8 cellular contexts compared by ENCODE assay signal in genomic region chr1:161021168-161021958, GRCh38. TPM values are rescaled to one million over a fixed set of nuclear protein-coding genes. Genes with fewer than 3 reads are reported as not detected.
DNase-seq lines count a peak whose midpoint lies in the region; ATAC-seq and TF ChIP-seq lines count a peak whose summit lies in the region.

No MANE protein-coding gene starts in this region.

- 0 out of 2 replicates have a peak, but pooled peaks cover 3% of the 10 kb centered on the region for H3F3A ChIP-seq in Loucy (ENCODE audit: low read depth)

- H3K79me2 ChIP-seq in Loucy (ENCODE audit: insufficient read depth, low read length), result peaks cover 29% of the 10 kb centered on the region; the same call in 1 of the 2 replicates

- H3K4me1 ChIP-seq in Loucy (ENCODE audit: insufficient read depth, low read length, poor library complexity, severe bottlenecking) (peaks cover 38% of the 10 kb centered on the region), tibial artery (peaks cover 0 to 20% (median 8%) of the 10 kb centered on the region in 4 donors)

- no peak for TF ChIP-seq CTCF in Loucy (conservative IDR thresholded peaks at IDR 0.05; ENCODE audit: low read length)
- TF ChIP-seq CTCF in omental fat pad (IDR thresholded peaks at IDR 0.05), result no peak
- TF ChIP-seq CTCF in tibial artery (IDR thresholded peaks at IDR 0.05), result no peak

- intact Hi-C loops in head of caudate nucleus (cut with DNase I) (no loop called here), tibial artery (cut with DNase I; ENCODE audit: low total_unique reads) (no loop called here)

- H4K20me1 ChIP-seq in Loucy (ENCODE audit: insufficient read depth, low read length, poor library complexity, severe bottlenecking), result peaks cover 4% of the 10 kb centered on the region

- peak overlapping the region; percentile 79 for H3K4me3 ChIP-seq in Loucy (ENCODE audit: low read length, poor library complexity, severe bottlenecking)
- H3K4me3 ChIP-seq in tibial artery, result peak overlapping the region; percentile 46 to 54

- no peaks in the 10 kb centered on the region for H3K27me3 ChIP-seq in Loucy (ENCODE audit: insufficient read depth, low read length, poor library complexity, severe bottlenecking)
- peaks cover 3 to 10% of the 10 kb centered on the region in 2 donors for H3K27me3 ChIP-seq in tibial artery

- H3K4me2 ChIP-seq in Loucy (ENCODE audit: low read depth, low read length, poor library complexity, severe bottlenecking), result peak overlapping the region; percentile 89

- H3K36me3 ChIP-seq in Loucy (ENCODE audit: insufficient read depth, low read length) (no peaks in the 10 kb centered on the region), tibial artery (no peaks in the 10 kb centered on the region)

- ATAC-seq in omental fat pad (ENCODE audit: low FRiP score), result peak; percentile 93

- peak; percentile 58 for DNase-seq in EL
- peak; percentile 78 for DNase-seq in H4 (ENCODE audit: low spot score)
- DNase-seq in SHP77 treated with DMSO at 0.1 percent for 48 hours (lab: John Stamatoyannopoulos, UW), result peak; percentile 92
- peak; percentile 44 to 85 (median 71) for DNase-seq in activated naive CD4-positive, alpha-beta T cell (lab: John Stamatoyannopoulos, UW)
- peak; percentile 57 to 96 (median 84) for DNase-seq in head of caudate nucleus
- DNase-seq in omental fat pad (ENCODE audit: low spot score), result no peak
- peak; percentile 57 to 82 for DNase-seq in tibial artery

- H3K9ac ChIP-seq in Loucy (ENCODE audit: low read depth, low read length, poor library complexity, severe bottlenecking), result peak overlapping the region; percentile 73

- H3K9me3 ChIP-seq in Loucy (ENCODE audit: insufficient read depth, low read depth, low read length) (no peaks in the 10 kb centered on the region), tibial artery (no peaks in the 10 kb centered on the region)

- peak overlapping the region in 1 of 2 donors; percentile 41 for H3K27ac ChIP-seq in tibial artery

- no peaks in the 10 kb centered on the region for H3K9me2 ChIP-seq in Loucy (replicated peaks; ENCODE audit: low read depth, low read length)

- H2AFZ ChIP-seq in Loucy (ENCODE audit: low read length), result peak overlapping the region; percentile 96

RNA-seq across cellular contexts. Expression of gene F11R, which starts 0.4 kb away (rescaled TPM):
- 5.2 and 6.4 TPM in 2 replicates for total RNA-seq in H4 (2014; rRNA removed; shearing (Covaris generic))
- 10 to 100 TPM; 31.7 to 52.8 (median 44.4) TPM for total RNA-seq in omental fat pad

RNA-seq across cellular contexts. Expression of gene TSTD1, which starts 17.4 kb away (rescaled TPM):
- total RNA-seq in H4 (2014; rRNA removed; shearing (Covaris generic)), result not detected in 2 replicates
- total RNA-seq in omental fat pad, result 10 to 100 TPM; 26.0 to 43.1 (median 30.5) TPM

RNA-seq across cellular contexts. Expression of gene USF1, which starts 24.4 kb away (rescaled TPM):
- 57.7 and 60.3 TPM in 2 replicates for total RNA-seq in H4 (2014; rRNA removed; shearing (Covaris generic))
- 10 to 100 TPM; 44.8 to 87.5 (median 61.4) TPM for total RNA-seq in omental fat pad

RNA-seq across cellular contexts. Expression of gene ARHGAP30, which starts 48.3 kb away (rescaled TPM):
- 0.02 TPM in 1 of 2 replicates, not detected in the other for total RNA-seq in H4 (2014; rRNA removed; shearing (Covaris generic))
- 10 to 100 TPM in 3 of 4 donors, 1 to 10 TPM in 1; 9.8 to 32.3 (median 24.7) TPM for total RNA-seq in omental fat pad

Comparison
In these comparisons a context has a peak if more than half of its experiments do, and no peak if none do; other contexts are left out.
1. RNA of gene TSTD1, which starts 17.4 kb away (total RNA-seq): 26.0 to 43.1 TPM in omental fat pad; not detected in H4; every median in the first group is over 10 times any median in the second.